Comparison of ENCODE assay signal across 11 cellular contexts in genomic region chr5:91212336-91213092, GRCh38.
DNase-seq lines count a peak whose midpoint lies in the region; ATAC-seq lines count a peak whose summit lies in the region.
"Had no signal": no experiment of that assay in that cellular context is flagged by ENCODE, and none has a peak within 500 bp of the region (broad histone marks: within the 10 kb centered on the region; RNA-seq: fewer than 3 reads in every experiment).

No MANE protein-coding gene starts in this region.

- peak; percentile 66 for DNase-seq in AG08396 (ENCODE audit: low spot score)
- peak; percentile 84 for DNase-seq in NCI-H69 (lab: John Stamatoyannopoulos, UW)
- DNase-seq in fibroblast of gingiva (ENCODE audit: low read depth): peak; percentile 94
- peak; percentile 46 for DNase-seq in non-pigmented ciliary epithelial cell (ENCODE audit: low read depth)
- no peak for DNase-seq in retina
- DNase-seq in NCI-H187 treated with DMSO at 0.1 percent for 48 hours (lab: John Stamatoyannopoulos, UW): no peak
- no peak for DNase-seq in stimulated activated effector memory CD8-positive, alpha-beta T cell treated with anti-CD3 and anti-CD28 coated beads, Interleukin-12 subunit alpha, Interleukin-12 subunit beta, amount 100 ng/mL, for 72 hours (ENCODE audit: low spot score in 2 of 2)
- no peak for DNase-seq in D341Med (ENCODE audit: low spot score)
- DNase-seq: activated CD4-positive, alpha-beta T cell treated with anti-CD3 and anti-CD28 coated beads for 36 hours; CD4-positive, CD25-positive, alpha-beta regulatory T cell; NCI-H524 treated with DMSO at 0.1 percent for 48 hours had no signal

- H3K27ac Mint-ChIP-seq in stimulated activated effector memory CD8-positive, alpha-beta T cell treated with anti-CD3 and anti-CD28 coated beads, Interleukin-12 subunit alpha, Interleukin-12 subunit beta, amount 100 ng/mL, for 72 hours: no peak overlapping the region
- H3K27ac Mint-ChIP-seq: activated CD4-positive, alpha-beta T cell treated with anti-CD3 and anti-CD28 coated beads for 36 hours; CD4-positive, CD25-positive, alpha-beta regulatory T cell had no signal

- ATAC-seq in stimulated activated effector memory CD8-positive, alpha-beta T cell treated with anti-CD3 and anti-CD28 coated beads, Interleukin-12 subunit alpha, Interleukin-12 subunit beta, amount 100 ng/mL, for 72 hours: no peak
- ATAC-seq: activated CD4-positive, alpha-beta T cell treated with anti-CD3 and anti-CD28 coated beads for 36 hours had no signal

- no peaks in the 10 kb centered on the region for H3K9me3 Mint-ChIP-seq in stimulated activated effector memory CD8-positive, alpha-beta T cell treated with anti-CD3 and anti-CD28 coated beads, Interleukin-12 subunit alpha, Interleukin-12 subunit beta, amount 100 ng/mL, for 72 hours
- H3K9me3 Mint-ChIP-seq: CD4-positive, CD25-positive, alpha-beta regulatory T cell had no signal

- no peak overlapping the region for H3K4me3 Mint-ChIP-seq in stimulated activated effector memory CD8-positive, alpha-beta T cell treated with anti-CD3 and anti-CD28 coated beads, Interleukin-12 subunit alpha, Interleukin-12 subunit beta, amount 100 ng/mL, for 72 hours
- H3K4me3 Mint-ChIP-seq: activated CD4-positive, alpha-beta T cell treated with anti-CD3 and anti-CD28 coated beads for 36 hours; CD4-positive, CD25-positive, alpha-beta regulatory T cell had no signal

- H3K36me3 Mint-ChIP-seq in stimulated activated effector memory CD8-positive, alpha-beta T cell treated with anti-CD3 and anti-CD28 coated beads, Interleukin-12 subunit alpha, Interleukin-12 subunit beta, amount 100 ng/mL, for 72 hours: no peaks in the 10 kb centered on the region

- no peaks in the 10 kb centered on the region for H3K4me1 Mint-ChIP-seq in stimulated activated effector memory CD8-positive, alpha-beta T cell treated with anti-CD3 and anti-CD28 coated beads, Interleukin-12 subunit alpha, Interleukin-12 subunit beta, amount 100 ng/mL, for 72 hours
- H3K4me1 Mint-ChIP-seq: activated CD4-positive, alpha-beta T cell treated with anti-CD3 and anti-CD28 coated beads for 36 hours; CD4-positive, CD25-positive, alpha-beta regulatory T cell had no signal

Comparison
In these comparisons a context has a peak if more than half of its experiments do, and no peak if none do; other contexts are left out.
1. DNase-seq: peak in AG08396 (single experiment), NCI-H69 (single experiment), fibroblast of gingiva (single experiment) and non-pigmented ciliary epithelial cell (single experiment); none in retina (single experiment), NCI-H187 treated with DMSO at 0.1 percent for 48 hours (single experiment), stimulated activated effector memory CD8-positive, alpha-beta T cell treated with anti-CD3 and anti-CD28 coated beads, Interleukin-12 subunit alpha, Interleukin-12 subunit beta, amount 100 ng/mL, for 72 hours (0 of 2) and D341Med (single experiment).